11 cellular contexts compared by ENCODE assay signal in genomic region chr1:152917794-152918193, GRCh38. TPM values are rescaled to one million over a fixed set of nuclear protein-coding genes. Genes with fewer than 3 reads are reported as not detected.
A peak's percentile ranks its signal among the peaks of the same experiment; 100 is the strongest.
DNase-seq lines count a peak whose midpoint lies in the region; ATAC-seq and TF ChIP-seq lines count a peak whose summit lies in the region.
"Had no signal": no experiment of that assay in that cellular context is flagged by ENCODE, and none has a peak within 500 bp of the region (broad histone marks: within the 10 kb centered on the region; RNA-seq: fewer than 3 reads in every experiment).

No MANE protein-coding gene starts in this region.

- H3K27me3 ChIP-seq in PC-3 (ENCODE audit: low read length): peaks cover 56% of the 10 kb centered on the region
- H3K27me3 ChIP-seq: pancreas had no signal

- POLR2A ChIA-PET in GM10248 (lab: Yijun Ruan, JAX): no interaction called here
- POLR2A ChIA-PET in PC-3 (lab: Charles Lee; ENCODE audit: unreplicated experiment): no interaction called here

- H3K9me2 ChIP-seq in PC-3 (replicated peaks; ENCODE audit: low read length): no peaks in the 10 kb centered on the region

- intact Hi-C loops in PC-3 (cut with micrococcal nuclease): no loop called here

- TF ChIP-seq CTCF in 22Rv1 (IDR thresholded peaks at IDR 0.05): peak; percentile 57
- peak; percentile 23 for TF ChIP-seq CTCF in GM10248 (IDR thresholded peaks at IDR 0.05; ENCODE audit: control extremely low read depth, extremely low read depth, low read depth, missing control alignments)
- peak; percentile 22; the same call in 1 of the 2 replicates for TF ChIP-seq CTCF in PC-3 (conservative IDR thresholded peaks at IDR 0.05; ENCODE audit: low read depth, low read length)
- TF ChIP-seq CTCF in fibroblast of mammary gland (conservative IDR thresholded peaks at IDR 0.05; ENCODE audit: control insufficient read depth, insufficient read depth, low read depth, low read length): peak; percentile 22

- H3F3A ChIP-seq in PC-3 (ENCODE audit: low read length, unreplicated experiment): no peaks in the 10 kb centered on the region

- DNase-seq in GM10248 (ENCODE audit: extremely low spot score) (no peak), PC-3 (peak; percentile 12), fibroblast of mammary gland (ENCODE audit: low read depth) (peak; percentile 7), iPS-NIHi7 (ENCODE audit: extremely low spot score) (no peak)
- DNase-seq: activated CD8-positive, alpha-beta T cell treated with anti-CD3 and anti-CD28 coated beads for 36 hours had no signal

- H3K4me3 ChIP-seq in PC-3 (ENCODE audit: low read length) (no peak overlapping the region), fibroblast of mammary gland (ENCODE audit: control insufficient read depth, low read depth, low read length) (no peak overlapping the region)
- H3K4me3 ChIP-seq: pancreas had no signal

- H3K79me2 ChIP-seq in PC-3 (ENCODE audit: low read length): no peaks in the 10 kb centered on the region

- ATAC-seq in PC-3: no peak
- no peak for ATAC-seq in GM19023 (IDR thresholded peaks at IDR 0.05; ENCODE audit: unreplicated experiment)
- no peak for ATAC-seq in HG03097 (IDR thresholded peaks at IDR 0.05; ENCODE audit: low FRiP score, unreplicated experiment)
- no peak for ATAC-seq in GM21390 (IDR thresholded peaks at IDR 0.05; ENCODE audit: unreplicated experiment)
- ATAC-seq: activated CD8-positive, alpha-beta T cell treated with anti-CD3 and anti-CD28 coated beads for 36 hours had no signal

- no peaks in the 10 kb centered on the region for H3K9me3 ChIP-seq in PC-3 (ENCODE audit: low read length)
- H3K9me3 ChIP-seq: pancreas had no signal

- no peaks in the 10 kb centered on the region for H4K20me1 ChIP-seq in PC-3 (ENCODE audit: low read length)

- BruUV-seq in PC-3 (replicated peaks; lab: Mats Ljungman, UMichigan): no TSS peak

- CTCF ChIA-PET in GM10248 (lab: Yijun Ruan, JAX) (interaction anchor here (0.8 to 0.9 kb wide), 2 partner anchors 12 to 306 kb away, joined by 3 read pairs; no protein-coding TSS in a partner anchor), PC-3 (lab: Charles Lee) (no interaction called here)

- no peak overlapping the region for H3K27ac ChIP-seq in 22Rv1
- no peak overlapping the region for H3K27ac ChIP-seq in PC-3 (ENCODE audit: low read length)
- H3K27ac ChIP-seq: pancreas had no signal

- no peaks in the 10 kb centered on the region for H3K4me1 ChIP-seq in PC-3 (ENCODE audit: insufficient read depth, low read length)
- H3K4me1 ChIP-seq: pancreas had no signal

- no peak overlapping the region for H3K9ac ChIP-seq in PC-3 (ENCODE audit: low read length)

- H3K36me3 ChIP-seq in PC-3 (ENCODE audit: low read depth, low read length): no peaks in the 10 kb centered on the region
- H3K36me3 ChIP-seq: pancreas had no signal

- H3K4me2 ChIP-seq in PC-3 (ENCODE audit: low read length): no peak overlapping the region

- no peak overlapping the region for H2AFZ ChIP-seq in PC-3 (ENCODE audit: low read length)

RNA-seq across cellular contexts. Expression of gene IVL, which starts 9.4 kb away (rescaled TPM):
- total RNA-seq in PC-3 (2014; rRNA removed): 0.55 and 1.0 TPM in 2 replicates
- total RNA-seq: activated CD8-positive, alpha-beta T cell treated with anti-CD3 and anti-CD28 coated beads for 36 hours; pancreas; RPMI7951 had no signal

RNA-seq across cellular contexts. Expression of gene SPRR5, which starts 29.2 kb away (rescaled TPM):
- not detected in 2 replicates for total RNA-seq in PC-3 (2014; rRNA removed)
- total RNA-seq: activated CD8-positive, alpha-beta T cell treated with anti-CD3 and anti-CD28 coated beads for 36 hours; pancreas; RPMI7951 had no signal

RNA-seq across cellular contexts. Expression of gene SMCP, which starts 39.7 kb away (rescaled TPM):
- not detected in 2 replicates for total RNA-seq in PC-3 (2014; rRNA removed)
- total RNA-seq: activated CD8-positive, alpha-beta T cell treated with anti-CD3 and anti-CD28 coated beads for 36 hours; pancreas; RPMI7951 had no signal

RNA-seq across cellular contexts. Expression of gene SPRR4, which starts 52.7 kb away (rescaled TPM):
- not detected in 2 replicates for total RNA-seq in PC-3 (2014; rRNA removed)
- total RNA-seq: activated CD8-positive, alpha-beta T cell treated with anti-CD3 and anti-CD28 coated beads for 36 hours; pancreas; RPMI7951 had no signal

RNA-seq across cellular contexts. Expression of gene LCE7A, which starts 58.0 kb away (rescaled TPM):
- not detected in 2 replicates for total RNA-seq in PC-3 (2014; rRNA removed)
- total RNA-seq: activated CD8-positive, alpha-beta T cell treated with anti-CD3 and anti-CD28 coated beads for 36 hours; pancreas; RPMI7951 had no signal

Comparison
In these comparisons a context has a peak if more than half of its experiments do, and no peak if none do; other contexts are left out.
1. DNase-seq: peak in PC-3 (single experiment) and fibroblast of mammary gland (single experiment); none in GM10248 (single experiment) and iPS-NIHi7 (single experiment).
2. Peak in every context shown above with its lines, with median percentiles within 50 percentile points of each other: CTCF ChIP-seq.